9 cellular contexts compared by ENCODE assay signal in the genomic region with DNA sequence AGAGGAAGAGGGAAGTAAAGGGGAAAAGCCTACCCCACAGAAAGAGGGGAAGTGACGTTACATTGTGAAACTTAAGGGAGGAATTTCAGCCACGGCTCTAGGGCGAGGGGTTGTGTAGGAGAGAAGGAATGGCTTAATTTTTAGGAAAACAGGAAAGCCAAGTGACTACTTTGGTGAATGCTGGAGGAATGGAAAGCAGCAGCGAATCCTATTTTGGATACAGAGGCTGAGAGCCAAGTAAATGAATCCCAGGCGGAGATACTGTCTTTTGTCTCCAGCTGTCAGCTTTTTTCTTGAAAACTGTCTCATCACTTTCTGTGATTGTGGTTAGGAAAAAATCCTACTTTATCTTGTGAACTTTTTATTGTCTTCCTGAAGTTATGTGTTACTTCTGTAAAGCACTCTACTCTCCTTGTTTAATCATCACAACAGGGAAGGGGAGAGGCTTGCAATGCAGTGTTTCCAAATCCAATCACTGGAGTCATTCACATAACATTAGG.
DNase-seq lines count a peak whose midpoint lies in the region; ATAC-seq and TF ChIP-seq lines count a peak whose summit lies in the region.
"Had no signal": no experiment of that assay in that cellular context is flagged by ENCODE, and none has a peak within 500 bp of the region (broad histone marks: within the 10 kb centered on the region; RNA-seq: fewer than 3 reads in every experiment).

No MANE protein-coding gene starts in this region.

- no peak for TF ChIP-seq CTCF in OCI-LY7 (conservative IDR thresholded peaks at IDR 0.05; ENCODE audit: low read length)
- no peak for TF ChIP-seq CTCF in fibroblast of the aortic adventitia (IDR thresholded peaks at IDR 0.05; ENCODE audit: insufficient read depth, low read length)
- TF ChIP-seq CTCF in neural progenitor cell (IDR thresholded peaks at IDR 0.05), result no peak
- TF ChIP-seq CTCF in natural killer cell (IDR thresholded peaks at IDR 0.05), result no peak

- ATAC-seq in HG02884 (IDR thresholded peaks at IDR 0.05; ENCODE audit: unreplicated experiment) (no peak), natural killer cell (no peak)

- H3K4me1 Mint-ChIP-seq in neural progenitor cell, result peaks cover 20% of the 10 kb centered on the region
- no peaks in the 10 kb centered on the region for H3K4me1 Mint-ChIP-seq in natural killer cell

- POLR2A ChIA-PET in OCI-LY7 (lab: Charles Lee), result interaction anchor here (0.6 to 1.6 kb wide), 3 partner anchors 10 to 425 kb away, joined by 3 to 6 read pairs (median 3); no protein-coding TSS in a partner anchor

- intact Hi-C loops in OCI-LY7 (cut with micrococcal nuclease; ENCODE audit: unreplicated experiment), result no loop called here
- intact Hi-C loops in natural killer cell (cut with micrococcal nuclease), result no loop called here

- H3K9me3 ChIP-seq in OCI-LY7 (ENCODE audit: low read length) (no peaks in the 10 kb centered on the region; the same call in 1 of the 2 replicates), neural progenitor cell (ENCODE audit: low read depth) (no peaks in the 10 kb centered on the region)

- H3K4me1 ChIP-seq in OCI-LY7 (ENCODE audit: insufficient read depth, low read length, poor library complexity, severe bottlenecking) (no peaks in the 10 kb centered on the region), neural progenitor cell (peaks cover 21% of the 10 kb centered on the region)

- no peak overlapping the region for H3K9ac ChIP-seq in neural progenitor cell

- CTCF ChIA-PET in OCI-LY7 (lab: Charles Lee; ENCODE audit: unreplicated experiment), result no interaction called here

- H3K27me3 ChIP-seq in neural progenitor cell, result no peaks in the 10 kb centered on the region

- H3F3A ChIP-seq in neural progenitor cell (ENCODE audit: low read depth), result peaks cover 5% of the 10 kb centered on the region

- DNase-seq in Ammon's horn (ENCODE audit: low spot score) (peak; percentile 39), OCI-LY7 (ENCODE audit: low spot score) (no peak), fibroblast of the aortic adventitia (ENCODE audit: low read depth) (peak; percentile 92), neural progenitor cell (ENCODE audit: low spot score) (no peak), T1000 (lab: John Stamatoyannopoulos, UW) (no peak), midbrain (lab: John Stamatoyannopoulos, UW) (no peak), natural killer cell (no peak)
- DNase-seq: C1 segment of cervical spinal cord had no signal

- BruUV-seq in OCI-LY7 (replicated peaks; lab: Mats Ljungman, UMichigan), result no TSS peak

- peak overlapping the region; percentile 58 for H2AFZ ChIP-seq in OCI-LY7 (ENCODE audit: low read length)
- peak overlapping the region; percentile 38 for H2AFZ ChIP-seq in neural progenitor cell (replicated peaks)

- H3K4me2 ChIP-seq in OCI-LY7 (ENCODE audit: low read length), result no peak overlapping the region
- H3K4me2 ChIP-seq in neural progenitor cell, result peak overlapping the region; percentile 42

- H3K36me3 ChIP-seq in OCI-LY7 (ENCODE audit: insufficient read depth, low read length) (no peaks in the 10 kb centered on the region), neural progenitor cell (no peaks in the 10 kb centered on the region)

- no peak overlapping the region for H3K27ac ChIP-seq in OCI-LY7 (ENCODE audit: low read depth, low read length, poor library complexity, severe bottlenecking)
- no peak overlapping the region for H3K27ac ChIP-seq in neural progenitor cell

- H3K27ac Mint-ChIP-seq in neural progenitor cell (no peak overlapping the region), natural killer cell (no peak overlapping the region)

- H3K79me2 ChIP-seq in OCI-LY7 (ENCODE audit: insufficient read depth, low read depth, low read length) (no peaks in the 10 kb centered on the region), neural progenitor cell (ENCODE audit: low read depth) (no peaks in the 10 kb centered on the region)

- H3K4me3 ChIP-seq in OCI-LY7 (ENCODE audit: low read depth, low read length, poor library complexity, severe bottlenecking) (no peak overlapping the region), fibroblast of the aortic adventitia (ENCODE audit: low read depth, low read length) (peak overlapping the region; percentile 23), neural progenitor cell (no peak overlapping the region)

- H3K4me3 Mint-ChIP-seq in neural progenitor cell, result no peak overlapping the region
- H3K4me3 Mint-ChIP-seq in natural killer cell, result no peak overlapping the region

- no peaks in the 10 kb centered on the region for H3K27me3 Mint-ChIP-seq in neural progenitor cell (ENCODE audit: insufficient read depth, low read depth)
- H3K27me3 Mint-ChIP-seq in natural killer cell (ENCODE audit: low read depth in 2 of 2), result peaks cover 26 to 57% of the 10 kb centered on the region in 2 donors

- no peaks in the 10 kb centered on the region for H4K20me1 ChIP-seq in OCI-LY7 (ENCODE audit: insufficient read depth, low read length)
- H4K20me1 ChIP-seq in neural progenitor cell (ENCODE audit: low read depth), result no peaks in the 10 kb centered on the region

- H3K9me3 Mint-ChIP-seq in neural progenitor cell (peaks cover 5% of the 10 kb centered on the region), natural killer cell (no peaks in the 10 kb centered on the region)

- peaks cover 2% of the 10 kb centered on the region for H3K36me3 Mint-ChIP-seq in neural progenitor cell
- H3K36me3 Mint-ChIP-seq in natural killer cell, result no peaks in the 10 kb centered on the region

- H3K9me2 ChIP-seq in OCI-LY7 (ENCODE audit: insufficient read depth, low read length), result no peaks in the 10 kb centered on the region

Comparison
In these comparisons a context has a peak if more than half of its experiments do, and no peak if none do; other contexts are left out.
1. DNase-seq: peak in Ammon's horn (single experiment) and fibroblast of the aortic adventitia (single experiment); none in OCI-LY7 (single experiment), neural progenitor cell (single experiment), T1000 (single experiment), midbrain (single experiment) and natural killer cell (single experiment).